In the genomic region with DNA sequence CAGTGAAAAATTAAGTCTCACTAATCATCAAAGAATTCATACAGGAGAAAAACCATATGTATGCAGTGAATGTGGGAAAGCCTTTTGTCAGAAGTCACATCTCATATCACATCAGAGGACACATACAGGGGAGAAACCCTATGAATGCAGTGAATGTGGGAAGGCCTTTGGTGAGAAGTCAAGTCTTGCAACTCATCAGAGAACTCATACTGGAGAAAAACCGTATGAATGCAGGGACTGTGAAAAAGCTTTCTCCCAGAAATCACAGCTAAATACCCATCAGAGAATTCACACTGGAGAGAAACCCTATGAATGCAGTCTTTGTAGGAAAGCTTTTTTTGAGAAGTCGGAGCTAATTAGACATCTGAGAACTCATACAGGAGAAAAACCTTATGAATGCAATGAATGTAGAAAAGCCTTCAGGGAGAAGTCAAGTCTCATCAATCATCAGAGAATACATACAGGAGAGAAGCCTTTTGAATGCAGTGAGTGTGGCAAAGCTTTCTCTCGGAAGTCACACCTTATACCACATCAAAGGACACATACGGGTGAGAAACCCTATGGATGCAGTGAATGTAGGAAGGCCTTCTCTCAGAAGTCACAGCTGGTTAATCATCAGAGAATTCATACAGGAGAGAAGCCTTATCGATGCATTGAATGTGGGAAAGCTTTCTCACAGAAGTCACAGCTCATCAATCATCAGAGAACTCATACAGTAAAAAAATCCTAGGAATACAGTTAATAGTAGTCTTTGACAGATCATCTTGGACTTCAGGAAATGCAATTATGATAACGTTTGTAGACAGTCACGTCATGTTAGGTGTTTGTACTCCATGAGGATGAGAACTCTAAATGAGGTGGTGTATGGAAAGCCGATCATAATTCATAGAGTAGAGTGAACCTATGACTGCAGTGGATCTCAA, we compare ENCODE assay signal across 14 cellular contexts. TPM values are rescaled to one million over a fixed set of nuclear protein-coding genes. Genes with fewer than 3 reads are reported as not detected.
A peak's percentile ranks its signal among the peaks of the same experiment; 100 is the strongest.
DNase-seq lines count a peak whose midpoint lies in the region; ATAC-seq, FAIRE-seq and TF ChIP-seq lines count a peak whose summit lies in the region.
"Had no signal": no experiment of that assay in that cellular context is flagged by ENCODE, and none has a peak within 500 bp of the region (broad histone marks: within the 10 kb centered on the region; RNA-seq: fewer than 3 reads in every experiment).

No MANE protein-coding gene starts in this region.

- no peak overlapping the region for H2BK15ac ChIP-seq in mesendoderm (replicated peaks; ENCODE audit: low read depth)

- no peak overlapping the region for H2BK120ac ChIP-seq in mesendoderm (ENCODE audit: low read depth, low read length)

- SMC1A ChIA-PET in GM12878 (lab: Charles Lee; ENCODE audit: uncharacterized antibody, unreplicated experiment): interaction anchor here (1.5 kb wide), 1 partner anchor 20 kb away, joined by 6 read pairs; no protein-coding TSS in a partner anchor

- no peak overlapping the region for H2AFZ ChIP-seq in GM12878 (ENCODE audit: control insufficient read depth, low read depth, low read length)

- no peak for DNase-seq in CD8-positive, alpha-beta T cell
- no peak for DNase-seq in GM12878 (ENCODE audit: low read depth, low spot score)
- DNase-seq in mesendoderm: peak; percentile 39
- no peak for DNase-seq in NCI-H146 (lab: John Stamatoyannopoulos, UW)
- DNase-seq in NCI-H526 treated with DMSO at 0.1 percent for 48 hours (lab: John Stamatoyannopoulos, UW): no peak
- DNase-seq in NCI-H1930 (lab: John Stamatoyannopoulos, UW): no peak
- DNase-seq in effector memory CD4-positive, alpha-beta T cell: no peak
- DNase-seq: NCI-H2107 had no signal

- H4K20me1 ChIP-seq in GM12878 (ENCODE audit: control insufficient read depth, insufficient read depth): no peaks in the 10 kb centered on the region

- no peak overlapping the region for H3K27ac ChIP-seq in CD8-positive, alpha-beta T cell (ENCODE audit: low read depth, low read length)
- H3K27ac ChIP-seq in HEK293 (ENCODE audit: extremely low read depth, low read depth, low read length) (no peak overlapping the region), GM12878 (ENCODE audit: control insufficient read depth, insufficient read depth) (no peak overlapping the region), mesendoderm (ENCODE audit: low read depth, low read length) (no peak overlapping the region)
- H3K27ac ChIP-seq in effector memory CD4-positive, alpha-beta T cell (ENCODE audit: insufficient read depth, low read length, poor library complexity, severe bottlenecking): no peak overlapping the region

- no peaks in the 10 kb centered on the region for H3K79me1 ChIP-seq in mesendoderm (ENCODE audit: low read length)

- no peak overlapping the region for H3K56ac ChIP-seq in mesendoderm (ENCODE audit: low read length)

- H2AK5ac ChIP-seq in mesendoderm (ENCODE audit: low read length): no peak overlapping the region

- H3K79me2 ChIP-seq in GM12878 (ENCODE audit: control insufficient read depth, insufficient read depth, low read length): no peaks in the 10 kb centered on the region
- H3K79me2 ChIP-seq in mesendoderm (ENCODE audit: control insufficient read depth, insufficient read depth, low read length): no peaks in the 10 kb centered on the region

- H3K36me3 Mint-ChIP-seq in CD8-positive, alpha-beta T cell: peaks cover 68% of the 10 kb centered on the region

- H3K4me1 ChIP-seq in CD8-positive, alpha-beta T cell (ENCODE audit: insufficient read depth, low read length): no peaks in the 10 kb centered on the region
- H3K4me1 ChIP-seq in HEK293 (ENCODE audit: control insufficient read depth, insufficient read depth, low read length): no peaks in the 10 kb centered on the region
- H3K4me1 ChIP-seq in GM12878 (ENCODE audit: control insufficient read depth, insufficient read depth, low read length): no peaks in the 10 kb centered on the region
- H3K4me1 ChIP-seq in mesendoderm (ENCODE audit: control insufficient read depth, low read depth, low read length): no peaks in the 10 kb centered on the region
- no peaks in the 10 kb centered on the region for H3K4me1 ChIP-seq in effector memory CD4-positive, alpha-beta T cell (ENCODE audit: control insufficient read depth, insufficient read depth, low read length, poor library complexity, severe bottlenecking)
- H3K4me1 ChIP-seq: Caco-2 had no signal

- no peaks in the 10 kb centered on the region for H3K27me3 Mint-ChIP-seq in CD8-positive, alpha-beta T cell (ENCODE audit: low read depth)
- H3K27me3 Mint-ChIP-seq: natural killer cell treated with Interleukin-12 subunit alpha and Interleukin-12 subunit beta and Interleukin-15 and Interleukin-18, amount 100 ng/mL, for 72 hours; stimulated activated naive CD8-positive, alpha-beta T cell treated with anti-CD3 and anti-CD28 coated beads, Interleukin-15, Interleukin-2, amounts not matched to agents 100 ng/mL and 50 ng/mL, for 24 hours had no signal

- no peak for TF ChIP-seq POLR2A in GM12878 (IDR thresholded peaks at IDR 0.05; ENCODE audit: low read depth, low read length)

- POLR2A ChIA-PET in CD8-positive, alpha-beta T cell (lab: Charles Lee): interaction anchor here (1.3 kb wide), 1 partner anchor 144 kb away, joined by 3 read pairs; no protein-coding TSS in a partner anchor
- POLR2A ChIA-PET in HEK293 (lab: Yijun Ruan, JAX) (no interaction called here), GM12878 (lab: Charles Lee) (no interaction called here)

- H3K9ac ChIP-seq in GM12878 (ENCODE audit: control insufficient read depth, insufficient read depth, low read length): no peak overlapping the region
- H3K9ac ChIP-seq in mesendoderm (ENCODE audit: low read length): no peak overlapping the region

- peaks cover 13% of the 10 kb centered on the region for H3K36me3 ChIP-seq in CD8-positive, alpha-beta T cell (ENCODE audit: insufficient read depth, low read length)
- peaks cover 1 to 25% of the 10 kb centered on the region in 2 experiments; a peak in 1 of 3 replicates for H3K36me3 ChIP-seq in HEK293 (ENCODE audit: control insufficient read depth in 2 of 2, insufficient read depth in 1 of 2, low read length in 2 of 2)
- peaks cover 0 to 8% of the 10 kb centered on the region in 2 experiments; a peak in 2 of 4 replicates for H3K36me3 ChIP-seq in GM12878 (ENCODE audit: control insufficient read depth in 2 of 2, insufficient read depth in 2 of 2, low read length in 1 of 2)
- H3K36me3 ChIP-seq in mesendoderm (ENCODE audit: control insufficient read depth, insufficient read depth, low read length): peaks cover 4% of the 10 kb centered on the region
- H3K36me3 ChIP-seq in effector memory CD4-positive, alpha-beta T cell (ENCODE audit: control insufficient read depth, insufficient read depth, low read length): peaks cover 26% of the 10 kb centered on the region

- H3K23ac ChIP-seq in mesendoderm (ENCODE audit: low read length): no peak overlapping the region

- H4K5ac ChIP-seq in mesendoderm (ENCODE audit: low read length): no peak overlapping the region

- RAD21 ChIA-PET in GM12878 (lab: Charles Lee; ENCODE audit: unreplicated experiment): no interaction called here

- no peak overlapping the region for H3K4ac ChIP-seq in mesendoderm (ENCODE audit: low read depth, low read length)

- H3K4me1 Mint-ChIP-seq in CD8-positive, alpha-beta T cell (ENCODE audit: low read depth): no peaks in the 10 kb centered on the region

- 69% methylated on average over 8 of the region's 8 CpGs for WGBS in GM12878 (ENCODE audit: insufficient coverage, insufficient replicate concordance, low lambda C conversion rate, missing lambda C conversion rate)
- WGBS in mesendoderm (ENCODE audit: extremely low coverage, insufficient coverage, low lambda C conversion rate): no CpG with 5 or more reads among the region's 8 CpGs

- FAIRE-seq in GM12878 (lab: Jason Lieb, UNC): no peak

- intact Hi-C loops in CD8-positive, alpha-beta T cell (cut with DNase I, micrococcal nuclease): loop anchor here in 1 of 2 experiments (5.0 kb wide), 1 partner anchor 49 kb away; no protein-coding TSS in a partner anchor
- intact Hi-C loops in GM12878 (cut with micrococcal nuclease; ENCODE audit: unreplicated experiment): no loop called here

- H3K4me2 ChIP-seq in GM12878 (ENCODE audit: control insufficient read depth, insufficient read depth) (no peak overlapping the region), mesendoderm (ENCODE audit: low read length) (no peak overlapping the region)

- TF ChIP-seq RAD21 in GM12878 (IDR thresholded peaks at IDR 0.05; ENCODE audit: insufficient read depth, low read depth, low read length): no peak

- H2BK5ac ChIP-seq in mesendoderm (ENCODE audit: low read length): no peak overlapping the region

- H3K18ac ChIP-seq in mesendoderm (ENCODE audit: low read length): no peak overlapping the region

- H3K4me3 Mint-ChIP-seq in CD8-positive, alpha-beta T cell: no peak overlapping the region
- H3K4me3 Mint-ChIP-seq: activated T-helper 1 cell treated with anti-CD3 and anti-CD28 coated beads, Interleukin-12 subunit alpha, Interleukin-12 subunit beta, Interleukin-2, Interleukin-4 antibody, amounts not matched to agents 30 ng/mL and 10 ng/mL and 1 ng/mL, durations not matched to agents 14 hours and 24 hours and 36 hours; natural killer cell treated with Interleukin-12 subunit alpha and Interleukin-12 subunit beta and Interleukin-15 and Interleukin-18, amount 100 ng/mL, for 72 hours; stimulated activated naive CD8-positive, alpha-beta T cell treated with anti-CD3 and anti-CD28 coated beads, Interleukin-15, Interleukin-2, amounts not matched to agents 100 ng/mL and 50 ng/mL, for 24 hours had no signal

- in situ Hi-C loops in GM12878 (cut with MboI): no loop called here

- TF ChIP-seq CTCF in CD8-positive, alpha-beta T cell (IDR thresholded peaks at IDR 0.05): no peak
- TF ChIP-seq CTCF in HEK293 (tag by site-specific recombination; IDR thresholded peaks at IDR 0.05) (no peak), GM12878 (IDR thresholded peaks at IDR 0.05 in 2 of 3, conservative IDR thresholded peaks at IDR 0.05 in 1 of 3; ENCODE audit: control insufficient read depth in 2 of 3, extremely low read depth in 1 of 3, insufficient read depth in 1 of 3, low read depth in 3 of 3, low read length in 3 of 3) (no peak)

- no peak overlapping the region for H3K27ac Mint-ChIP-seq in CD8-positive, alpha-beta T cell
- H3K27ac Mint-ChIP-seq: activated T-helper 1 cell treated with anti-CD3 and anti-CD28 coated beads, Interleukin-12 subunit alpha, Interleukin-12 subunit beta, Interleukin-2, Interleukin-4 antibody, amounts not matched to agents 30 ng/mL and 10 ng/mL and 1 ng/mL, durations not matched to agents 14 hours and 24 hours and 36 hours; stimulated activated naive CD8-positive, alpha-beta T cell treated with anti-CD3 and anti-CD28 coated beads, Interleukin-15, Interleukin-2, amounts not matched to agents 100 ng/mL and 50 ng/mL, for 24 hours had no signal

- ATAC-seq in CD8-positive, alpha-beta T cell: no peak
- ATAC-seq in GM12878: no peak
- ATAC-seq: activated CD4-positive, CD25-positive, alpha-beta regulatory T cell treated with anti-CD3 and anti-CD28 coated beads, Interleukin-2, amount 50 U/mL, for 24 hours; natural killer cell treated with Interleukin-12 subunit alpha and Interleukin-12 subunit beta and Interleukin-15 and Interleukin-18, amount 100 ng/mL, for 72 hours had no signal

- TF ChIP-seq EP300 in GM12878 (IDR thresholded peaks at IDR 0.05; ENCODE audit: borderline replicate concordance in 1 of 2, control insufficient read depth in 1 of 2, low read depth in 2 of 2, low read length in 2 of 2): no peak

- H3K9me3 Mint-ChIP-seq in CD8-positive, alpha-beta T cell: peaks cover 47% of the 10 kb centered on the region

- CTCF ChIA-PET in CD8-positive, alpha-beta T cell (lab: Charles Lee): interaction anchor here (1.1 kb wide), 1 partner anchor 64 kb away, joined by 3 read pairs; no protein-coding TSS in a partner anchor
- CTCF ChIA-PET in HEK293 (lab: Yijun Ruan, JAX): no interaction called here
- CTCF ChIA-PET in GM12878 (lab: Yijun Ruan, JAX): no interaction called here

- peak overlapping the region; percentile 21 for H3K4me3 ChIP-seq in CD8-positive, alpha-beta T cell (ENCODE audit: low read depth, low read length)
- H3K4me3 ChIP-seq in HEK293 (ENCODE audit: low read depth, low read length) (no peak overlapping the region), GM12878 (no peak overlapping the region), mesendoderm (ENCODE audit: low read length) (peak overlapping the region; percentile 7)
- H3K4me3 ChIP-seq in effector memory CD4-positive, alpha-beta T cell (ENCODE audit: insufficient read depth, low read depth, low read length, poor library complexity, severe bottlenecking): no peak overlapping the region

- no peaks in the 10 kb centered on the region for H3K27me3 ChIP-seq in CD8-positive, alpha-beta T cell (ENCODE audit: insufficient read depth, low read length)
- no peaks in the 10 kb centered on the region for H3K27me3 ChIP-seq in GM12878 (replicated peaks in 1 of 2; ENCODE audit: control insufficient read depth in 2 of 2, insufficient read depth in 2 of 2, low read length in 1 of 2)
- no peaks in the 10 kb centered on the region for H3K27me3 ChIP-seq in mesendoderm (ENCODE audit: insufficient read depth, low read length, poor library complexity)
- no peaks in the 10 kb centered on the region for H3K27me3 ChIP-seq in effector memory CD4-positive, alpha-beta T cell (replicated peaks; ENCODE audit: control insufficient read depth, insufficient read depth, low read length, poor library complexity, severe bottlenecking)

- H4K8ac ChIP-seq in mesendoderm (ENCODE audit: low read depth, low read length): no peak overlapping the region

- peaks cover 81% of the 10 kb centered on the region for H3K9me3 ChIP-seq in CD8-positive, alpha-beta T cell (ENCODE audit: low read length)
- H3K9me3 ChIP-seq in HEK293 (ENCODE audit: control insufficient read depth, insufficient read depth, low read depth, low read length): no peaks in the 10 kb centered on the region
- H3K9me3 ChIP-seq in GM12878 (replicated peaks; ENCODE audit: control insufficient read depth, insufficient read depth, low read length): peaks cover 67% of the 10 kb centered on the region
- H3K9me3 ChIP-seq in effector memory CD4-positive, alpha-beta T cell (ENCODE audit: control insufficient read depth, low read length): peaks cover 77% of the 10 kb centered on the region

- no TSS peak for BruUV-seq in GM12878 (replicated peaks; lab: Mats Ljungman, UMichigan)

RNA-seq across cellular contexts. Expression of a gene that starts 21.2 kb away (rescaled TPM):
- 10 to 100 TPM; 26.8 to 27.2 TPM for total RNA-seq in CD8-positive, alpha-beta T cell
- 156 and 169 TPM in 2 replicates for total RNA-seq in GM12878 (2013; cell fraction: nucleolus; rRNA removed)
- total RNA-seq in GM12878 (2014; rRNA removed): 14.9 and 18.7 TPM in 2 replicates
- total RNA-seq in GM12878 (2014; rRNA removed; fragmentation: Illumina TruSeq; extraction: Trizol): 25.7 and 26.1 TPM in 2 replicates
- total RNA-seq in GM12878 (2021): 16.2 and 19.8 TPM in 2 replicates
- 14.5 TPM for polyA plus RNA-seq in GM12878 (2011; ENCODE audit: low read depth)
- polyA plus RNA-seq in GM12878 (2011; rRNA removed): 35.3 and 53.8 TPM in 2 replicates
- 12.7 and 12.8 TPM in 2 replicates for polyA plus RNA-seq in GM12878 (2011; cell fraction: cytosol; rRNA removed)
- polyA plus RNA-seq in GM12878 (2011; cell fraction: nucleus; rRNA removed): 37.4 and 48.2 TPM in 2 replicates
- polyA plus RNA-seq in GM12878 (2012): 12.8 and 17.0 TPM in 2 replicates
- 21.7 and 26.0 TPM in 2 replicates for polyA plus RNA-seq in GM12878 (2014; fragmentation: Illumina TruSeq; extraction: Trizol)
- 10 to 100 TPM; 10.4 to 11.9 TPM for polyA plus RNA-seq in GM12878 (2014; fragmentation: Nextera tagmentation; extraction: Ambion mirVana)
- polyA plus RNA-seq in GM12878 (2014; rRNA removed): 14.0 and 14.6 TPM in 2 replicates
- polyA plus RNA-seq in GM12878 (2016; fragmentation: Nextera tagmentation; extraction: Ambion mirVana): 10 to 100 TPM; 16.2 to 17.0 TPM
- 38.7 and 49.2 TPM in 2 replicates for polyA minus RNA-seq in GM12878 (2011; rRNA and poly(A)+ RNA removed)
- polyA minus RNA-seq in GM12878 (2011; cell fraction: cytosol; rRNA and poly(A)+ RNA removed): 7.7 and 9.6 TPM in 2 replicates
- 38.1 and 46.3 TPM in 2 replicates for polyA minus RNA-seq in GM12878 (2011; cell fraction: nucleus; rRNA and poly(A)+ RNA removed)
- 24.9 TPM for polyA plus RNA-seq in mesendoderm (2013, experiment 1 of 2)
- polyA plus RNA-seq in mesendoderm (2013, experiment 2 of 2): 26.9 TPM

RNA-seq across cellular contexts. Expression of a gene that starts 22.3 kb away (rescaled TPM):
- total RNA-seq in CD8-positive, alpha-beta T cell: 1 to 10 TPM; 9.1 to 9.4 TPM
- 57.2 and 59.1 TPM in 2 replicates for total RNA-seq in GM12878 (2013; cell fraction: nucleolus; rRNA removed)
- total RNA-seq in GM12878 (2014; rRNA removed) (17.7 and 23.7 TPM in 2 replicates), GM12878 (2014; rRNA removed; fragmentation: Illumina TruSeq; extraction: Trizol) (15.3 TPM in 2 replicates), GM12878 (2021) (11.1 and 11.5 TPM in 2 replicates)
- 5.0 TPM for polyA plus RNA-seq in GM12878 (2011; ENCODE audit: low read depth)
- polyA plus RNA-seq in GM12878 (2011; rRNA removed) (21.2 and 30.5 TPM in 2 replicates), GM12878 (2014; fragmentation: Illumina TruSeq; extraction: Trizol) (14.7 and 18.2 TPM in 2 replicates), GM12878 (2014; fragmentation: Nextera tagmentation; extraction: Ambion mirVana) (1 to 10 TPM; 6.8 to 7.4 TPM), GM12878 (2014; rRNA removed) (9.2 TPM in 2 replicates), GM12878 (2016; fragmentation: Nextera tagmentation; extraction: Ambion mirVana) (10 to 100 TPM; 14.6 to 15.9 TPM)
- 13.3 and 13.8 TPM in 2 replicates for polyA plus RNA-seq in GM12878 (2011; cell fraction: cytosol; rRNA removed)
- 15.0 and 20.3 TPM in 2 replicates for polyA plus RNA-seq in GM12878 (2011; cell fraction: nucleus; rRNA removed)
- polyA plus RNA-seq in GM12878 (2012): 12.5 and 15.4 TPM in 2 replicates
- polyA minus RNA-seq in GM12878 (2011; rRNA and poly(A)+ RNA removed): 21.7 and 22.8 TPM in 2 replicates
- polyA minus RNA-seq in GM12878 (2011; cell fraction: cytosol; rRNA and poly(A)+ RNA removed): 5.6 and 9.5 TPM in 2 replicates
- 25.6 and 26.2 TPM in 2 replicates for polyA minus RNA-seq in GM12878 (2011; cell fraction: nucleus; rRNA and poly(A)+ RNA removed)
- 12.8 TPM for polyA plus RNA-seq in mesendoderm (2013, experiment 1 of 2)
- 13.4 TPM for polyA plus RNA-seq in mesendoderm (2013, experiment 2 of 2)

Comparison
In these comparisons a context has a peak if more than half of its experiments do, and no peak if none do; other contexts are left out.
1. H3K4me3 ChIP-seq: peak in CD8-positive, alpha-beta T cell (single experiment) and mesendoderm (single experiment); none in HEK293 (single experiment), GM12878 (single experiment) and effector memory CD4-positive, alpha-beta T cell (single experiment).